Comparison of ENCODE assay signal across 2 cellular contexts in the genomic region with DNA sequence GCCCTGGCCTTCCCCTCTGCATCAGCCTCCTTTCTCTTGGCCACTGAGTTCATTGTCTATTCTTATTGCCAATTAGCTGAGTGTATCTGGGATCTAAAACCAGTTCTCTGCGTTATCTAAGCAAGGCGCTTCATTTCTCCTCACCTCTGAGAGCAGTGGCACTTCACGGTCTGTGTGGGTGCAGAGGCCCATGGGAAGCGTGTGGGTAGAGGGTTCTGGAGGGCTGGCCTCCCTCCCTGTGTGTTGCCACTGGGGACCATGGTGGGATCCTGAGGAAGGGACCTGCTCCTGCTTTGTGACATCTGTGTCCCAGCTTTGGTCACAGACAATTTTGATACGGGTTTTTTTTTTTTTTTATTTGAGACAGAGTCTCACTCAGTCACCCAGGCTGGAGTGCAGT.
A peak's percentile ranks its signal among the peaks of the same experiment; 100 is the strongest.
TF ChIP-seq lines count a peak whose summit lies in the region.

No MANE protein-coding gene starts in this region.

TF ChIP-seq in K562, 482 proteins besides CTCF, POLR2A, EP300 and RAD21:
- TF ChIP-seq FOXK1 (CRISPR knock-in tag; IDR thresholded peaks at IDR 0.05; ENCODE audit: borderline replicate concordance) (no peak), GATA2 (CRISPR knock-in tag; IDR thresholded peaks at IDR 0.05) (no peak), CBX2 (IDR thresholded peaks at IDR 0.05; ENCODE audit: insufficient read depth, low read length, poor library complexity, severe bottlenecking) (no peak), MLX (CRISPR knock-in tag; conservative IDR thresholded peaks at IDR 0.05) (no peak), MCM7 (IDR thresholded peaks at IDR 0.05) (no peak), ETV6 (IDR thresholded peaks at IDR 0.05; ENCODE audit: borderline replicate concordance in 1 of 2, low read depth in 2 of 2, low read length in 1 of 2) (no peak), ETV6 (CRISPR knock-in tag; IDR thresholded peaks at IDR 0.05; ENCODE audit: borderline replicate concordance) (no peak), ZBTB8A (IDR thresholded peaks at IDR 0.05; ENCODE audit: partially characterized antibody) (no peak), SOX6 (IDR thresholded peaks at IDR 0.05) (no peak), BCOR (IDR thresholded peaks at IDR 0.05) (no peak), HDAC3 (IDR thresholded peaks at IDR 0.05; ENCODE audit: borderline replicate concordance, partially characterized antibody) (no peak), FOXA3 (CRISPR knock-in tag; conservative IDR thresholded peaks at IDR 0.05 in 1 of 2, IDR thresholded peaks at IDR 0.05 in 1 of 2) (no peak), GABPB2 (CRISPR knock-in tag; conservative IDR thresholded peaks at IDR 0.05) (no peak), POLR2AphosphoS2 (IDR thresholded peaks at IDR 0.05; ENCODE audit: low read length) (peak; percentile 73), MEIS2 (IDR thresholded peaks at IDR 0.05; ENCODE audit: partially characterized antibody) (no peak)
- TF ChIP-seq, protein P1, sequence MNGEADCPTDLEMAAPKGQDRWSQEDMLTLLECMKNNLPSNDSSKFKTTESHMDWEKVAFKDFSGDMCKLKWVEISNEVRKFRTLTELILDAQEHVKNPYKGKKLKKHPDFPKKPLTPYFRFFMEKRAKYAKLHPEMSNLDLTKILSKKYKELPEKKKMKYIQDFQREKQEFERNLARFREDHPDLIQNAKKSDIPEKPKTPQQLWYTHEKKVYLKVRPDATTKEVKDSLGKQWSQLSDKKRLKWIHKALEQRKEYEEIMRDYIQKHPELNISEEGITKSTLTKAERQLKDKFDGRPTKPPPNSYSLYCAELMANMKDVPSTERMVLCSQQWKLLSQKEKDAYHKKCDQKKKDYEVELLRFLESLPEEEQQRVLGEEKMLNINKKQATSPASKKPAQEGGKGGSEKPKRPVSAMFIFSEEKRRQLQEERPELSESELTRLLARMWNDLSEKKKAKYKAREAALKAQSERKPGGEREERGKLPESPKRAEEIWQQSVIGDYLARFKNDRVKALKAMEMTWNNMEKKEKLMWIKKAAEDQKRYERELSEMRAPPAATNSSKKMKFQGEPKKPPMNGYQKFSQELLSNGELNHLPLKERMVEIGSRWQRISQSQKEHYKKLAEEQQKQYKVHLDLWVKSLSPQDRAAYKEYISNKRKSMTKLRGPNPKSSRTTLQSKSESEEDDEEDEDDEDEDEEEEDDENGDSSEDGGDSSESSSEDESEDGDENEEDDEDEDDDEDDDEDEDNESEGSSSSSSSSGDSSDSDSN (IDR thresholded peaks at IDR 0.05; ENCODE audit: borderline replicate concordance in 1 of 2, low read depth in 2 of 2, low read length in 2 of 2): no peak
- TF ChIP-seq, protein P2, sequence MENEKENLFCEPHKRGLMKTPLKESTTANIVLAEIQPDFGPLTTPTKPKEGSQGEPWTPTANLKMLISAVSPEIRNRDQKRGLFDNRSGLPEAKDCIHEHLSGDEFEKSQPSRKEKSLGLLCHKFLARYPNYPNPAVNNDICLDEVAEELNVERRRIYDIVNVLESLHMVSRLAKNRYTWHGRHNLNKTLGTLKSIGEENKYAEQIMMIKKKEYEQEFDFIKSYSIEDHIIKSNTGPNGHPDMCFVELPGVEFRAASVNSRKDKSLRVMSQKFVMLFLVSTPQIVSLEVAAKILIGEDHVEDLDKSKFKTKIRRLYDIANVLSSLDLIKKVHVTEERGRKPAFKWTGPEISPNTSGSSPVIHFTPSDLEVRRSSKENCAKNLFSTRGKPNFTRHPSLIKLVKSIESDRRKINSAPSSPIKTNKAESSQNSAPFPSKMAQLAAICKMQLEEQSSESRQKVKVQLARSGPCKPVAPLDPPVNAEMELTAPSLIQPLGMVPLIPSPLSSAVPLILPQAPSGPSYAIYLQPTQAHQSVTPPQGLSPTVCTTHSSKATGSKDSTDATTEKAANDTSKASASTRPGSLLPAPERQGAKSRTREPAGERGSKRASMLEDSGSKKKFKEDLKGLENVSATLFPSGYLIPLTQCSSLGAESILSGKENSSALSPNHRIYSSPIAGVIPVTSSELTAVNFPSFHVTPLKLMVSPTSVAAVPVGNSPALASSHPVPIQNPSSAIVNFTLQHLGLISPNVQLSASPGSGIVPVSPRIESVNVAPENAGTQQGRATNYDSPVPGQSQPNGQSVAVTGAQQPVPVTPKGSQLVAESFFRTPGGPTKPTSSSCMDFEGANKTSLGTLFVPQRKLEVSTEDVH (IDR thresholded peaks at IDR 0.05; ENCODE audit: low read depth, partially characterized antibody): peak; percentile 10
- TF ChIP-seq, protein P3, sequence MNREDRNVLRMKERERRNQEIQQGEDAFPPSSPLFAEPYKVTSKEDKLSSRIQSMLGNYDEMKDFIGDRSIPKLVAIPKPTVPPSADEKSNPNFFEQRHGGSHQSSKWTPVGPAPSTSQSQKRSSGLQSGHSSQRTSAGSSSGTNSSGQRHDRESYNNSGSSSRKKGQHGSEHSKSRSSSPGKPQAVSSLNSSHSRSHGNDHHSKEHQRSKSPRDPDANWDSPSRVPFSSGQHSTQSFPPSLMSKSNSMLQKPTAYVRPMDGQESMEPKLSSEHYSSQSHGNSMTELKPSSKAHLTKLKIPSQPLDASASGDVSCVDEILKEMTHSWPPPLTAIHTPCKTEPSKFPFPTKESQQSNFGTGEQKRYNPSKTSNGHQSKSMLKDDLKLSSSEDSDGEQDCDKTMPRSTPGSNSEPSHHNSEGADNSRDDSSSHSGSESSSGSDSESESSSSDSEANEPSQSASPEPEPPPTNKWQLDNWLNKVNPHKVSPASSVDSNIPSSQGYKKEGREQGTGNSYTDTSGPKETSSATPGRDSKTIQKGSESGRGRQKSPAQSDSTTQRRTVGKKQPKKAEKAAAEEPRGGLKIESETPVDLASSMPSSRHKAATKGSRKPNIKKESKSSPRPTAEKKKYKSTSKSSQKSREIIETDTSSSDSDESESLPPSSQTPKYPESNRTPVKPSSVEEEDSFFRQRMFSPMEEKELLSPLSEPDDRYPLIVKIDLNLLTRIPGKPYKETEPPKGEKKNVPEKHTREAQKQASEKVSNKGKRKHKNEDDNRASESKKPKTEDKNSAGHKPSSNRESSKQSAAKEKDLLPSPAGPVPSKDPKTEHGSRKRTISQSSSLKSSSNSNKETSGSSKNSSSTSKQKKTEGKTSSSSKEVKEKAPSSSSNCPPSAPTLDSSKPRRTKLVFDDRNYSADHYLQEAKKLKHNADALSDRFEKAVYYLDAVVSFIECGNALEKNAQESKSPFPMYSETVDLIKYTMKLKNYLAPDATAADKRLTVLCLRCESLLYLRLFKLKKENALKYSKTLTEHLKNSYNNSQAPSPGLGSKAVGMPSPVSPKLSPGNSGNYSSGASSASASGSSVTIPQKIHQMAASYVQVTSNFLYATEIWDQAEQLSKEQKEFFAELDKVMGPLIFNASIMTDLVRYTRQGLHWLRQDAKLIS (CRISPR knock-in tag; IDR thresholded peaks at IDR 0.05): no peak
TF ChIP-seq in K562: peak in this region for 2.

TF ChIP-seq in SK-N-SH treated with all-trans-retinoic acid at 6 μM for 48 hours, 23 proteins besides CTCF, POLR2A, EP300 and RAD21:
- TF ChIP-seq, protein P4, sequence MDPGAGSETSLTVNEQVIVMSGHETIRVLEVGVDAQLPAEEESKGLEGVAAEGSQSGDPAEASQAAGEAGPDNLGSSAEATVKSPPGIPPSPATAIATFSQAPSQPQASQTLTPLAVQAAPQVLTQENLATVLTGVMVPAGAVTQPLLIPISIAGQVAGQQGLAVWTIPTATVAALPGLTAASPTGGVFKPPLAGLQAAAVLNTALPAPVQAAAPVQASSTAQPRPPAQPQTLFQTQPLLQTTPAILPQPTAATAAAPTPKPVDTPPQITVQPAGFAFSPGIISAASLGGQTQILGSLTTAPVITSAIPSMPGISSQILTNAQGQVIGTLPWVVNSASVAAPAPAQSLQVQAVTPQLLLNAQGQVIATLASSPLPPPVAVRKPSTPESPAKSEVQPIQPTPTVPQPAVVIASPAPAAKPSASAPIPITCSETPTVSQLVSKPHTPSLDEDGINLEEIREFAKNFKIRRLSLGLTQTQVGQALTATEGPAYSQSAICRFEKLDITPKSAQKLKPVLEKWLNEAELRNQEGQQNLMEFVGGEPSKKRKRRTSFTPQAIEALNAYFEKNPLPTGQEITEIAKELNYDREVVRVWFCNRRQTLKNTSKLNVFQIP (CRISPR knock-in tag; IDR thresholded peaks at IDR 0.05; ENCODE audit: borderline replicate concordance, low read depth): no peak
- TF ChIP-seq PPARA (CRISPR knock-in tag; IDR thresholded peaks at IDR 0.05; ENCODE audit: borderline replicate concordance) (no peak), ZNF8 (CRISPR knock-in tag; IDR thresholded peaks at IDR 0.05) (no peak), ZNF565 (CRISPR knock-in tag; conservative IDR thresholded peaks at IDR 0.05; ENCODE audit: low read depth) (no peak), TOX (CRISPR knock-in tag; IDR thresholded peaks at IDR 0.05; ENCODE audit: borderline replicate concordance) (no peak), SNAI2 (CRISPR knock-in tag; IDR thresholded peaks at IDR 0.05) (no peak), GLIS3 (CRISPR knock-in tag; IDR thresholded peaks at IDR 0.05) (no peak), ARNTL (CRISPR knock-in tag; IDR thresholded peaks at IDR 0.05; ENCODE audit: borderline replicate concordance, low read depth) (no peak), ISL1 (CRISPR knock-in tag; IDR thresholded peaks at IDR 0.05) (no peak), CSDC2 (CRISPR knock-in tag; IDR thresholded peaks at IDR 0.05) (no peak), CREB5 (CRISPR knock-in tag; IDR thresholded peaks at IDR 0.05; ENCODE audit: low read depth) (no peak), ZFP30 (CRISPR knock-in tag; IDR thresholded peaks at IDR 0.05) (no peak), ZNF70 (CRISPR knock-in tag; IDR thresholded peaks at IDR 0.05) (no peak), RARB (CRISPR knock-in tag; IDR thresholded peaks at IDR 0.05) (no peak)
- TF ChIP-seq, protein P5, sequence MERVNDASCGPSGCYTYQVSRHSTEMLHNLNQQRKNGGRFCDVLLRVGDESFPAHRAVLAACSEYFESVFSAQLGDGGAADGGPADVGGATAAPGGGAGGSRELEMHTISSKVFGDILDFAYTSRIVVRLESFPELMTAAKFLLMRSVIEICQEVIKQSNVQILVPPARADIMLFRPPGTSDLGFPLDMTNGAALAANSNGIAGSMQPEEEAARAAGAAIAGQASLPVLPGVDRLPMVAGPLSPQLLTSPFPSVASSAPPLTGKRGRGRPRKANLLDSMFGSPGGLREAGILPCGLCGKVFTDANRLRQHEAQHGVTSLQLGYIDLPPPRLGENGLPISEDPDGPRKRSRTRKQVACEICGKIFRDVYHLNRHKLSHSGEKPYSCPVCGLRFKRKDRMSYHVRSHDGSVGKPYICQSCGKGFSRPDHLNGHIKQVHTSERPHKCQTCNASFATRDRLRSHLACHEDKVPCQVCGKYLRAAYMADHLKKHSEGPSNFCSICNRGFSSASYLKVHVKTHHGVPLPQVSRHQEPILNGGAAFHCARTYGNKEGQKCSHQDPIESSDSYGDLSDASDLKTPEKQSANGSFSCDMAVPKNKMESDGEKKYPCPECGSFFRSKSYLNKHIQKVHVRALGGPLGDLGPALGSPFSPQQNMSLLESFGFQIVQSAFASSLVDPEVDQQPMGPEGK (CRISPR knock-in tag; IDR thresholded peaks at IDR 0.05; ENCODE audit: borderline replicate concordance): no peak
- TF ChIP-seq, protein P6, sequence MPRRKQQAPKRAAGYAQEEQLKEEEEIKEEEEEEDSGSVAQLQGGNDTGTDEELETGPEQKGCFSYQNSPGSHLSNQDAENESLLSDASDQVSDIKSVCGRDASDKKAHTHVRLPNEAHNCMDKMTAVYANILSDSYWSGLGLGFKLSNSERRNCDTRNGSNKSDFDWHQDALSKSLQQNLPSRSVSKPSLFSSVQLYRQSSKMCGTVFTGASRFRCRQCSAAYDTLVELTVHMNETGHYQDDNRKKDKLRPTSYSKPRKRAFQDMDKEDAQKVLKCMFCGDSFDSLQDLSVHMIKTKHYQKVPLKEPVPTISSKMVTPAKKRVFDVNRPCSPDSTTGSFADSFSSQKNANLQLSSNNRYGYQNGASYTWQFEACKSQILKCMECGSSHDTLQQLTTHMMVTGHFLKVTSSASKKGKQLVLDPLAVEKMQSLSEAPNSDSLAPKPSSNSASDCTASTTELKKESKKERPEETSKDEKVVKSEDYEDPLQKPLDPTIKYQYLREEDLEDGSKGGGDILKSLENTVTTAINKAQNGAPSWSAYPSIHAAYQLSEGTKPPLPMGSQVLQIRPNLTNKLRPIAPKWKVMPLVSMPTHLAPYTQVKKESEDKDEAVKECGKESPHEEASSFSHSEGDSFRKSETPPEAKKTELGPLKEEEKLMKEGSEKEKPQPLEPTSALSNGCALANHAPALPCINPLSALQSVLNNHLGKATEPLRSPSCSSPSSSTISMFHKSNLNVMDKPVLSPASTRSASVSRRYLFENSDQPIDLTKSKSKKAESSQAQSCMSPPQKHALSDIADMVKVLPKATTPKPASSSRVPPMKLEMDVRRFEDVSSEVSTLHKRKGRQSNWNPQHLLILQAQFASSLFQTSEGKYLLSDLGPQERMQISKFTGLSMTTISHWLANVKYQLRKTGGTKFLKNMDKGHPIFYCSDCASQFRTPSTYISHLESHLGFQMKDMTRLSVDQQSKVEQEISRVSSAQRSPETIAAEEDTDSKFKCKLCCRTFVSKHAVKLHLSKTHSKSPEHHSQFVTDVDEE (CRISPR knock-in tag; IDR thresholded peaks at IDR 0.05): no peak
